1 cellular context compared by ENCODE assay signal in genomic region chr2:24360050-24360962, GRCh38.
TF ChIP-seq lines count a peak whose summit lies in the region.

TSS of gene ITSN2 (minus strand) at chr2:24360536. CDS start at chr2:24328082, 32,454 bp downstream.

TF ChIP-seq in K562, 482 proteins besides CTCF, POLR2A, EP300 and RAD21 (continued from another document and continues in another):
- no peak for TF ChIP-seq CHAMP1 (IDR thresholded peaks at IDR 0.05)
- TF ChIP-seq ZNF561 (CRISPR knock-in tag; conservative IDR thresholded peaks at IDR 0.05) = no peak
- TF ChIP-seq PHB (CRISPR knock-in tag; IDR thresholded peaks at IDR 0.05) = no peak
- TF ChIP-seq SRSF9 (IDR thresholded peaks at IDR 0.05; ENCODE audit: borderline replicate concordance, low read depth, low read length) = no peak
- TF ChIP-seq ZNF165 (CRISPR knock-in tag; IDR thresholded peaks at IDR 0.05; ENCODE audit: borderline replicate concordance) = no peak
- TF ChIP-seq SIRT6 (IDR thresholded peaks at IDR 0.05; ENCODE audit: low read depth, low read length) = no peak
- no peak for TF ChIP-seq ZNF436 (CRISPR knock-in tag; IDR thresholded peaks at IDR 0.05)
- no peak for TF ChIP-seq ZNF184 (CRISPR knock-in tag; IDR thresholded peaks at IDR 0.05)
- TF ChIP-seq HSF4 (CRISPR knock-in tag; IDR thresholded peaks at IDR 0.05; ENCODE audit: borderline replicate concordance) = no peak
- no peak for TF ChIP-seq ZBTB40 (IDR thresholded peaks at IDR 0.05)
- TF ChIP-seq ZBTB40 (CRISPR knock-in tag; IDR thresholded peaks at IDR 0.05) = no peak
- TF ChIP-seq ZNF408 (CRISPR knock-in tag; IDR thresholded peaks at IDR 0.05; ENCODE audit: low read depth) = no peak
- no peak for TF ChIP-seq NELFE (IDR thresholded peaks at IDR 0.05; ENCODE audit: insufficient read depth, insufficient read length)
- no peak for TF ChIP-seq NR2C1 (IDR thresholded peaks at IDR 0.05)
- no peak for TF ChIP-seq NR2C1 (tag; IDR thresholded peaks at IDR 0.05)
- no peak for TF ChIP-seq THRB (CRISPR knock-in tag; conservative IDR thresholded peaks at IDR 0.05)
- no peak for TF ChIP-seq BRF1 (IDR thresholded peaks at IDR 0.05; ENCODE audit: borderline replicate concordance, extremely low read depth, insufficient read length)
- no peak for TF ChIP-seq BRD9 (IDR thresholded peaks at IDR 0.05; ENCODE audit: low read depth, partially characterized antibody)
- TF ChIP-seq ARID3A (IDR thresholded peaks at IDR 0.05; ENCODE audit: borderline replicate concordance, low read depth, low read length) = no peak
- no peak; the same call in 1 of the 2 replicates for TF ChIP-seq CREB3L1 (IDR thresholded peaks at IDR 0.05; ENCODE audit: borderline replicate concordance, low read depth)
- peak; percentile 73 for TF ChIP-seq HNRNPL (IDR thresholded peaks at IDR 0.05; ENCODE audit: low read depth, low read length)
- no peak for TF ChIP-seq SPI1 (IDR thresholded peaks at IDR 0.05; ENCODE audit: borderline replicate concordance, low read depth, low read length)
- TF ChIP-seq VEZF1 (CRISPR knock-in tag; IDR thresholded peaks at IDR 0.05) = peak; percentile 78
- TF ChIP-seq E2F1 (CRISPR knock-in tag; IDR thresholded peaks at IDR 0.05) = no peak
- no peak for TF ChIP-seq ARID1B (IDR thresholded peaks at IDR 0.05)
- TF ChIP-seq ETV6 (IDR thresholded peaks at IDR 0.05; ENCODE audit: borderline replicate concordance in 1 of 2, low read depth in 2 of 2, low read length in 1 of 2) = no peak
- TF ChIP-seq ETV6 (CRISPR knock-in tag; IDR thresholded peaks at IDR 0.05; ENCODE audit: borderline replicate concordance) = no peak
- TF ChIP-seq FOXM1 (IDR thresholded peaks at IDR 0.05; ENCODE audit: low read depth) = no peak
- TF ChIP-seq FOXM1 (CRISPR knock-in tag; IDR thresholded peaks at IDR 0.05; ENCODE audit: low read depth) = no peak
- no peak for TF ChIP-seq ZEB2 (IDR thresholded peaks at IDR 0.05)
- no peak for TF ChIP-seq IFI16 (CRISPR knock-in tag; IDR thresholded peaks at IDR 0.05)
- no peak for TF ChIP-seq BRF2 (IDR thresholded peaks at IDR 0.05; ENCODE audit: borderline replicate concordance, insufficient read depth, insufficient read length)
- no peak for TF ChIP-seq ZNF444 (CRISPR knock-in tag; IDR thresholded peaks at IDR 0.05)
- TF ChIP-seq HDGF (IDR thresholded peaks at IDR 0.05) = no peak
- no peak for TF ChIP-seq MTA2 (IDR thresholded peaks at IDR 0.05; ENCODE audit: low read depth)
- no peak for TF ChIP-seq ZFP36 (IDR thresholded peaks at IDR 0.05; ENCODE audit: low read depth, low read length, partially characterized antibody)
- TF ChIP-seq LEF1 (IDR thresholded peaks at IDR 0.05) = no peak
- no peak for TF ChIP-seq ZBTB9 (CRISPR knock-in tag; IDR thresholded peaks at IDR 0.05)
- no peak for TF ChIP-seq MYBL2 (IDR thresholded peaks at IDR 0.05; ENCODE audit: low read depth)
- no peak; the same call in 1 of the 2 replicates for TF ChIP-seq MYBL2 (CRISPR knock-in tag; IDR thresholded peaks at IDR 0.05; ENCODE audit: borderline replicate concordance)
- no peak for TF ChIP-seq CREBBP (IDR thresholded peaks at IDR 0.05; ENCODE audit: low read depth, low read length)
- peak; percentile 69 for TF ChIP-seq HNRNPLL (IDR thresholded peaks at IDR 0.05; ENCODE audit: low read depth, low read length, poor library complexity, severe bottlenecking)
